ENCODE assay signal across 22 cellular contexts in genomic region chr10:7314068-7314646, GRCh38.
DNase-seq lines count a peak whose midpoint lies in the region; ATAC-seq and TF ChIP-seq lines count a peak whose summit lies in the region.
"Had no signal": no experiment of that assay in that cellular context is flagged by ENCODE, and none has a peak within 500 bp of the region (broad histone marks: within the 10 kb centered on the region; RNA-seq: fewer than 3 reads in every experiment).

No MANE protein-coding gene starts in this region.

- no peaks in the 10 kb centered on the region for H3K9me3 Mint-ChIP-seq in activated T-cell treated with anti-CD3 and anti-CD28 coated beads, Interleukin-2, amount 50 U/mL, for 4 hours
- H3K9me3 Mint-ChIP-seq in activated naive CD8-positive, alpha-beta T cell treated with anti-CD3 and anti-CD28 coated beads for 36 hours = peaks cover 4% of the 10 kb centered on the region
- H3K9me3 Mint-ChIP-seq in natural killer cell treated with Interleukin-12 subunit alpha and Interleukin-12 subunit beta and Interleukin-15 and Interleukin-18, amount 100 ng/mL, for 72 hours = no peaks in the 10 kb centered on the region
- H3K9me3 Mint-ChIP-seq in Calu3 (ENCODE audit: low read depth, unreplicated experiment) = no peaks in the 10 kb centered on the region
- H3K9me3 Mint-ChIP-seq: CD4-positive, alpha-beta T cell had no signal

- no peak for TF ChIP-seq CTCF in Calu3 (IDR thresholded peaks at IDR 0.05; ENCODE audit: unreplicated experiment)

- BruUV-seq in Calu3 (replicated peaks; lab: Mats Ljungman, UMichigan) = no TSS peak

- H3K27ac Mint-ChIP-seq in activated naive CD8-positive, alpha-beta T cell treated with anti-CD3 and anti-CD28 coated beads for 36 hours = peak overlapping the region; percentile 77
- peak overlapping the region; percentile 86 to 95 for H3K27ac Mint-ChIP-seq in natural killer cell treated with Interleukin-12 subunit alpha and Interleukin-12 subunit beta and Interleukin-15 and Interleukin-18, amount 100 ng/mL, for 72 hours
- H3K27ac Mint-ChIP-seq in Calu3 (ENCODE audit: unreplicated experiment) = no peak overlapping the region
- H3K27ac Mint-ChIP-seq: HFFc6 had no signal

- DNase-seq in activated T-cell treated with anti-CD3 and anti-CD28 coated beads, Interleukin-2, amount 50 U/mL, for 4 hours = no peak
- no peak for DNase-seq in activated T-cell treated with anti-CD3 and anti-CD28 coated beads, Interleukin-2, amount 50 U/mL, for 48 hours
- peak; percentile 17 for DNase-seq in MV-4-11 (lab: John Stamatoyannopoulos, UW)
- DNase-seq in activated naive CD8-positive, alpha-beta T cell treated with anti-CD3 and anti-CD28 coated beads for 36 hours = no peak
- DNase-seq in natural killer cell treated with Interleukin-12 subunit alpha and Interleukin-12 subunit beta and Interleukin-15 and Interleukin-18, amount 100 ng/mL, for 72 hours (ENCODE audit: low spot score) = no peak
- no peak for DNase-seq in stimulated activated naive CD4-positive, alpha-beta T cell (lab: John Stamatoyannopoulos, UW)
- DNase-seq in SHP77 treated with DMSO at 0.1 percent for 48 hours (lab: John Stamatoyannopoulos, UW) = no peak
- DNase-seq in Calu3 = no peak
- DNase-seq: adrenal gland; CD4-positive, alpha-beta T cell; cortex of kidney; DMS153; GF-D8; heart left ventricle; HFFc6; left ventricle myocardium inferior; NCI-H510A treated with DMSO at 0.1 percent for 48 hours; nucleus accumbens; RPMI8226; SK-N-SH; spleen had no signal

- peak; percentile 40 to 65 for ATAC-seq in activated T-cell treated with anti-CD3 and anti-CD28 coated beads, Interleukin-2, amount 50 U/mL, for 4 hours
- peak; percentile 79 to 88 for ATAC-seq in natural killer cell treated with Interleukin-12 subunit alpha and Interleukin-12 subunit beta and Interleukin-15 and Interleukin-18, amount 100 ng/mL, for 72 hours
- ATAC-seq: heart left ventricle, HepG2 had no signal

- no peaks in the 10 kb centered on the region for H3K27me3 Mint-ChIP-seq in activated T-cell treated with anti-CD3 and anti-CD28 coated beads, Interleukin-2, amount 50 U/mL, for 4 hours (ENCODE audit: low read depth)
- no peaks in the 10 kb centered on the region for H3K27me3 Mint-ChIP-seq in activated naive CD8-positive, alpha-beta T cell treated with anti-CD3 and anti-CD28 coated beads for 36 hours
- no peaks in the 10 kb centered on the region for H3K27me3 Mint-ChIP-seq in natural killer cell treated with Interleukin-12 subunit alpha and Interleukin-12 subunit beta and Interleukin-15 and Interleukin-18, amount 100 ng/mL, for 72 hours
- H3K27me3 Mint-ChIP-seq in Calu3 (ENCODE audit: unreplicated experiment) = peaks cover 19% of the 10 kb centered on the region
- H3K27me3 Mint-ChIP-seq: CD4-positive, alpha-beta T cell had no signal

- intact Hi-C loops in Calu3 (cut with micrococcal nuclease; ENCODE audit: unreplicated experiment) = no loop called here

- peaks cover 66% of the 10 kb centered on the region for H3K4me1 Mint-ChIP-seq in activated T-cell treated with anti-CD3 and anti-CD28 coated beads, Interleukin-2, amount 50 U/mL, for 4 hours (ENCODE audit: low read depth)
- peaks cover 61% of the 10 kb centered on the region for H3K4me1 Mint-ChIP-seq in activated naive CD8-positive, alpha-beta T cell treated with anti-CD3 and anti-CD28 coated beads for 36 hours
- H3K4me1 Mint-ChIP-seq in natural killer cell treated with Interleukin-12 subunit alpha and Interleukin-12 subunit beta and Interleukin-15 and Interleukin-18, amount 100 ng/mL, for 72 hours (ENCODE audit: low read depth in 2 of 2) = peaks cover 72 to 75% of the 10 kb centered on the region in 2 donors
- H3K4me1 Mint-ChIP-seq in Calu3 (ENCODE audit: low read depth, unreplicated experiment) = peaks cover under 1% of the 10 kb centered on the region

- peaks cover 15% of the 10 kb centered on the region for H3K36me3 Mint-ChIP-seq in activated T-cell treated with anti-CD3 and anti-CD28 coated beads, Interleukin-2, amount 50 U/mL, for 4 hours (ENCODE audit: insufficient read depth)
- H3K36me3 Mint-ChIP-seq in activated naive CD8-positive, alpha-beta T cell treated with anti-CD3 and anti-CD28 coated beads for 36 hours = peaks cover 67% of the 10 kb centered on the region
- H3K36me3 Mint-ChIP-seq in natural killer cell treated with Interleukin-12 subunit alpha and Interleukin-12 subunit beta and Interleukin-15 and Interleukin-18, amount 100 ng/mL, for 72 hours = peaks cover 15% of the 10 kb centered on the region
- H3K36me3 Mint-ChIP-seq in Calu3 (ENCODE audit: insufficient read depth, unreplicated experiment) = no peaks in the 10 kb centered on the region

- no peak overlapping the region for H3K4me3 Mint-ChIP-seq in activated T-cell treated with anti-CD3 and anti-CD28 coated beads, Interleukin-2, amount 50 U/mL, for 4 hours
- H3K4me3 Mint-ChIP-seq in activated naive CD8-positive, alpha-beta T cell treated with anti-CD3 and anti-CD28 coated beads for 36 hours = no peak overlapping the region
- H3K4me3 Mint-ChIP-seq in natural killer cell treated with Interleukin-12 subunit alpha and Interleukin-12 subunit beta and Interleukin-15 and Interleukin-18, amount 100 ng/mL, for 72 hours = peak overlapping the region; percentile 76
- H3K4me3 Mint-ChIP-seq in Calu3 (ENCODE audit: low read depth, unreplicated experiment) = no peak overlapping the region
- H3K4me3 Mint-ChIP-seq: CD4-positive, alpha-beta T cell; HFFc6 had no signal

- CTCF ChIA-PET in Calu3 (lab: Charles Lee) = interaction anchor here (1.6 kb wide), 1 partner anchor 16 kb away, joined by 4 read pairs; no protein-coding TSS in a partner anchor
